In genomic region chr6:43059168-43060033, GRCh38 we compare ENCODE assay signal across 8 cellular contexts. TPM values are rescaled to one million over a fixed set of nuclear protein-coding genes. Genes with fewer than 3 reads are reported as not detected.
DNase-seq lines count a peak whose midpoint lies in the region; ATAC-seq and TF ChIP-seq lines count a peak whose summit lies in the region.

KLC4 (plus strand) TSS chr6:43059631; CDS start chr6:43061336, 1,705 bp downstream.
MRPL2 (minus strand) TSS chr6:43059434; CDS start chr6:43059381, 53 bp downstream.

- H3K4me1 ChIP-seq in colonic mucosa: peaks cover 11% of the 10 kb centered on the region

- peak within 1 kb of the TSS; percentile 88 to 98 for H3K9ac ChIP-seq in colonic mucosa (ENCODE audit: low read depth in 2 of 2, low read length in 2 of 2)

- no peaks in the 10 kb centered on the region for H3K27me3 ChIP-seq in colonic mucosa

- no peaks in the 10 kb centered on the region for H3K36me3 ChIP-seq in colonic mucosa

- H3K27ac ChIP-seq in colonic mucosa: peak within 1 kb of the TSS; percentile 94

- no peak for TF ChIP-seq CTCF in colonic mucosa (IDR thresholded peaks at IDR 0.05)

- H3K4me3 ChIP-seq in colonic mucosa: peak within 1 kb of the TSS; percentile 55

- ATAC-seq in HG03442 (IDR thresholded peaks at IDR 0.05; ENCODE audit: unreplicated experiment): peak; percentile 85

- no peaks in the 10 kb centered on the region for H3K9me3 ChIP-seq in colonic mucosa

- peak; percentile 99 for DNase-seq in Ammon's horn (ENCODE audit: low spot score)
- peak; percentile 99 for DNase-seq in GM19238 (ENCODE audit: insufficient read length, low spot score)
- peak; percentile 98 for DNase-seq in NCI-H524 (lab: John Stamatoyannopoulos, UW)
- peak; percentile 97 to 98 for DNase-seq in activated CD4-positive, alpha-beta T cell treated with anti-CD3 and anti-CD28 coated beads for 4 hours
- DNase-seq in colonic mucosa: peak; percentile 99
- peak; percentile 98 for DNase-seq in kidney tubule cell (ENCODE audit: low spot score)
- DNase-seq in stimulated activated CD4-positive, alpha-beta T cell treated with anti-CD3 and anti-CD28 coated beads, Interleukin-1b, Interleukin-23, amount 100 ng/mL, for 24 hours (ENCODE audit: low read depth in 4 of 4, low spot score in 1 of 4): peak; percentile 92 to 97 (median 93)

- intact Hi-C loops in colonic mucosa (cut with DNase I): no loop called here

RNA-seq across cellular contexts. Expression of gene KLC4, which starts in this region (rescaled TPM):
- total RNA-seq in colonic mucosa: 100 to 1,000 TPM in 1 of 2 donors, 10 to 100 TPM in 1; 98.8 to 101 TPM

RNA-seq across cellular contexts. Expression of gene MRPL2, which starts in this region (rescaled TPM):
- 100 to 1,000 TPM in 1 of 2 donors, 10 to 100 TPM in 1; 73.2 to 112 TPM for total RNA-seq in colonic mucosa

Comparison
In these comparisons a context has a peak if more than half of its experiments do, and no peak if none do; other contexts are left out.
1. Peak in every context shown above with its lines: DNase-seq, ATAC-seq, H3K4me3 ChIP-seq and H3K27ac ChIP-seq.